Comparison of ENCODE assay signal across 19 cellular contexts in the genomic region with DNA sequence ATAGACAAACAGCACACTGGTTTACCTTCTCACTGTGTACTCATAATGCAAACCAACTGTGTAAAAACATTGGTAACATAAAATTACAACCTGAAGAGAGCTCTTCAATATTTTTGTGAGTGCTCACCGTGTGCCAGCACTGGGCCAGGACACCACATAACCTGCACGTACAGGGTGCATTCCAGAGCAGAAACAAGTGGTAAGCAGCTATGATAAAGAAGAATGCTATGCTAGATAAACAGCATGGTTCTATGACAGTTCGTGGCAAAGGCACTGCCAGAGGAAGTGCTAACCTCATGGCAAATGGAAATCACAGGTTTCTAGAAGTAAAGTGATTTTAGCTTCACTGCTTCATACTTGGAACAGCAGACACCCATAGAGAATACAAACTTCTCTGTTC.
DNase-seq lines count a peak whose midpoint lies in the region; ATAC-seq and TF ChIP-seq lines count a peak whose summit lies in the region.
"Had no signal": no experiment of that assay in that cellular context is flagged by ENCODE, and none has a peak within 500 bp of the region (broad histone marks: within the 10 kb centered on the region; RNA-seq: fewer than 3 reads in every experiment).

No MANE protein-coding gene starts in this region.

- DNase-seq in AG20443 (ENCODE audit: low spot score) (peak; percentile 28), HS-5 (ENCODE audit: low read depth) (peak; percentile 59), kidney glomerular epithelial cell (lab: John Stamatoyannopoulos, UW) (peak; percentile 38), NCI-H748 (lab: John Stamatoyannopoulos, UW; ENCODE audit: unreplicated experiment) (no peak)
- DNase-seq: activated CD4-positive, CD25-positive, alpha-beta regulatory T cell treated with anti-CD3 and anti-CD28 coated beads, Interleukin-2, amount 50 U/mL, for 72 hours; activated CD8-positive, alpha-beta memory T cell treated with anti-CD3 and anti-CD28 coated beads, Interleukin-2, amount 50 U/mL, for 48 hours; activated naive CD8-positive, alpha-beta T cell treated with anti-CD3 and anti-CD28 coated beads for 36 hours; islet precursor cell; Kasumi-1; NCI-H146; nucleus accumbens; stimulated activated naive CD4-positive, alpha-beta T cell; T-helper 17 cell had no signal

- TF ChIP-seq CTCF in VCaP (conservative IDR thresholded peaks at IDR 0.05): no peak

- ATAC-seq in GM21360 (IDR thresholded peaks at IDR 0.05; ENCODE audit: unreplicated experiment) (no peak), GM18868 (IDR thresholded peaks at IDR 0.05; ENCODE audit: unreplicated experiment) (no peak), GM18861 (IDR thresholded peaks at IDR 0.05; ENCODE audit: unreplicated experiment) (no peak)
- ATAC-seq: Panc1, T-helper 17 cell had no signal

- peak overlapping the region; percentile 40 for H3K27ac ChIP-seq in VCaP
- H3K27ac ChIP-seq: BLaER1 treated with 17β-estradiol and CSF1 and Interleukin-3, amounts not matched to agents 10 nM and 100 nM had no signal
